ENCODE assay signal across 9 cellular contexts in the genomic region with DNA sequence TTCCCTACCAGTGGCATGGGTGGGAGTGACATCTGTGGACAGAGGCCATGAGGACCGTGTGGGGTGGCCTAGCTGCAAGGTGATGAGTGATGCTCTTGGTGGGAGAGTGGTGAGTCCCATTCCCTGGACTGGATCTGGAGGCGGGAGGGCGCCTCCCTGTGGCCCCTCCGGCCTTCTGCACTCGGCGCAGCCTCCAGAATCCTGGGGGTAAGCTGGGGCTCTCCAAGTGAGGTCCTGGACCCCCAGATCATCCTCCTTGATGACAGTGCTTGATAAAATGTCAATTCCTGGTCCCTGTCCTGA. TPM values are rescaled to one million over a fixed set of nuclear protein-coding genes. Genes with fewer than 3 reads are reported as not detected.
DNase-seq lines count a peak whose midpoint lies in the region; ATAC-seq, FAIRE-seq and TF ChIP-seq lines count a peak whose summit lies in the region.
"Had no signal": no experiment of that assay in that cellular context is flagged by ENCODE, and none has a peak within 500 bp of the region (broad histone marks: within the 10 kb centered on the region; RNA-seq: fewer than 3 reads in every experiment).

No MANE protein-coding gene starts in this region.

- no peaks in the 10 kb centered on the region for H3K9me2 ChIP-seq in GM23248 (ENCODE audit: insufficient read depth)

- CTCF ChIA-PET in BJ (lab: Yijun Ruan, JAX) = interaction anchor here (0.6 to 3.3 kb wide), 9 partner anchors 15 to 676 kb away, joined by 3 to 16 read pairs (median 4); no protein-coding TSS in a partner anchor

- peaks cover 56% of the 10 kb centered on the region for H3K4me1 Mint-ChIP-seq in activated naive CD8-positive, alpha-beta T cell (ENCODE audit: low read depth)

- no peak for DNase-seq in BJ (ENCODE audit: low read depth)
- DNase-seq in GM23248 = peak; percentile 71
- no peak for DNase-seq in right lobe of liver
- no peak for DNase-seq in HuH-7.5 (ENCODE audit: low spot score)
- no peak for DNase-seq in COLO829 (ENCODE audit: low spot score)
- no peak for DNase-seq in RCC 7860 (ENCODE audit: low spot score)
- DNase-seq: foreskin melanocyte had no signal

- H3K4me2 ChIP-seq in GM23248 (ENCODE audit: unreplicated experiment) = peak overlapping the region; percentile 89

- H3K36me3 ChIP-seq in BJ (ENCODE audit: control insufficient read depth, insufficient read depth, low read length) = no peaks in the 10 kb centered on the region
- H3K36me3 ChIP-seq in GM23248 (ENCODE audit: low read depth) = no peaks in the 10 kb centered on the region
- H3K36me3 ChIP-seq in right lobe of liver = no peaks in the 10 kb centered on the region

- in situ Hi-C loops in GM23248 (cut with MboI) = no loop called here

- TF ChIP-seq POLR2A in right lobe of liver (IDR thresholded peaks at IDR 0.05) = no peak

- H3K79me2 ChIP-seq in GM23248 (ENCODE audit: insufficient read depth) = no peaks in the 10 kb centered on the region

- H3K27me3 Mint-ChIP-seq in activated naive CD8-positive, alpha-beta T cell = no peaks in the 10 kb centered on the region

- H3K4me3 ChIP-seq in BJ (ENCODE audit: low read depth, low read length) = peak overlapping the region; percentile 74
- H3K4me3 ChIP-seq in GM23248 = peak overlapping the region; percentile 88
- peak overlapping the region in 1 of 3 donors; percentile 18 for H3K4me3 ChIP-seq in right lobe of liver

- H3F3A ChIP-seq in GM23248 (ENCODE audit: insufficient read depth) = peaks cover 5% of the 10 kb centered on the region; the same call in 1 of the 2 replicates

- no peaks in the 10 kb centered on the region for H3K36me3 Mint-ChIP-seq in activated naive CD8-positive, alpha-beta T cell

- no peaks in the 10 kb centered on the region for H3K9me3 Mint-ChIP-seq in activated naive CD8-positive, alpha-beta T cell (ENCODE audit: low read depth)

- peaks cover 6% of the 10 kb centered on the region; the same call in 1 of the 2 replicates for H3K4me1 ChIP-seq in GM23248 (ENCODE audit: insufficient read depth)
- peaks cover 0 to 12% (median 0%) of the 10 kb centered on the region in 4 donors for H3K4me1 ChIP-seq in right lobe of liver

- H3K27ac ChIP-seq in GM23248 = no peak overlapping the region
- H3K27ac ChIP-seq in right lobe of liver = no peak overlapping the region

- POLR2A ChIA-PET in BJ (lab: Charles Lee) = no interaction called here

- 61 to 69% methylated on average over 5 to 6 of the region's 6 CpGs for WGBS in GM23248 (ENCODE audit: low coverage in 1 of 2, low lambda C conversion rate in 2 of 2, missing lambda C conversion rate in 2 of 2), 2 experiments
- WGBS in right lobe of liver (ENCODE audit: insufficient coverage, low coverage, low lambda C conversion rate, missing lambda C conversion rate) = 70% methylated on average over 2 of the region's 6 CpGs

- intact Hi-C loops in right lobe of liver (cut with DNase I) = no loop called here

- H3K9me3 ChIP-seq in GM23248 (ENCODE audit: low read depth) (no peaks in the 10 kb centered on the region), right lobe of liver (no peaks in the 10 kb centered on the region)

- H3K27me3 ChIP-seq in BJ (ENCODE audit: control insufficient read depth, insufficient read depth, low read length) (peaks cover 3% of the 10 kb centered on the region), GM23248 (replicated peaks; ENCODE audit: insufficient read depth) (no peaks in the 10 kb centered on the region), right lobe of liver (no peaks in the 10 kb centered on the region)

- H3K27ac Mint-ChIP-seq in activated naive CD8-positive, alpha-beta T cell = peak overlapping the region; percentile 28

- no peak overlapping the region for H2AFZ ChIP-seq in GM23248

- peak overlapping the region; percentile 65 for H3K4me3 Mint-ChIP-seq in activated naive CD8-positive, alpha-beta T cell

- ATAC-seq in right lobe of liver (peak; percentile 22 to 34 (median 24)), GM19395 (IDR thresholded peaks at IDR 0.05; ENCODE audit: unreplicated experiment) (no peak)

- no peak for FAIRE-seq in RCC 7860 (lab: Jason Lieb, UNC)

- TF ChIP-seq CTCF in BJ (IDR thresholded peaks at IDR 0.05; ENCODE audit: insufficient read depth, low read depth, low read length) = peak; percentile 80
- TF ChIP-seq CTCF in right lobe of liver (IDR thresholded peaks at IDR 0.05) = peak; percentile 11 to 16 (median 14)

- peak overlapping the region; percentile 96; the same call in 1 of the 2 replicates for H3K9ac ChIP-seq in GM23248

- no peaks in the 10 kb centered on the region for H4K20me1 ChIP-seq in GM23248 (ENCODE audit: insufficient read depth)

RNA-seq across cellular contexts. Expression of gene PRR5, which starts 32.3 kb away (rescaled TPM):
- 18.2 and 33.4 TPM in 2 replicates for polyA plus RNA-seq in BJ (2011; rRNA removed)
- 17.0 and 21.2 TPM in 2 replicates for polyA minus RNA-seq in BJ (2011; rRNA and poly(A)+ RNA removed)
- total RNA-seq in GM23248 (2014; rRNA removed; shearing (Covaris generic)) = 20.0 and 24.0 TPM in 2 replicates
- polyA plus RNA-seq in GM23248 (2016; fragmentation: Nextera tagmentation; extraction: Ambion mirVana) = 18.2 and 18.9 TPM in 2 replicates
- total RNA-seq in right lobe of liver = 10 to 100 TPM; 14.1 to 25.3 (median 20.2) TPM
